18 cellular contexts compared by ENCODE assay signal in the genomic region with DNA sequence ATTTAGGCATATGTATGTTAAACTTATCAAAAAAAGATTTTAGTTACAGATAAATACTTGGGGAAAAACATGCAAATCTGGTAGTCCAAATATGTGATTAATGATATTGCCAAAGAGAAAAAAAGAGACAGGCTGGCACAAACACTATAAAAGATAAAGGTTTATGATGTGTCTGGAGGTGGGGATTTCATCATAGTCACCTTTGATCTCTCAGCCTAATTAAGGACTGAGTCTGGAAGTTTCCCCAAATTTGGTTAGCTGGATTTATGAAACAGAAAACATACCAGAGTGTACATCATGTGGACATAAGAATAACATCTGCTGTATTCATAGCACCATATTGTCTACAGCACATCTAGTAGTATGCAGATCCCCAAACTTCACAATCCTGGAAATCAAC.
"Had no signal": no experiment of that assay in that cellular context is flagged by ENCODE, and none has a peak within 500 bp of the region (broad histone marks: within the 10 kb centered on the region; RNA-seq: fewer than 3 reads in every experiment).

No MANE protein-coding gene starts in this region.

- H3K36me3 ChIP-seq: adrenal gland, esophagus squamous epithelium, stomach had no signal

- H3K27me3 ChIP-seq: adrenal gland, esophagus squamous epithelium, stomach, testis had no signal

- H3K27ac ChIP-seq: esophagus squamous epithelium, testis had no signal

- DNase-seq: activated B cell treated with CpG ODN at 0.5 μM for 24 hours; activated CD4-positive, alpha-beta memory T cell treated with anti-CD3 and anti-CD28 coated beads for 36 hours; activated CD4-positive, alpha-beta T cell treated with anti-CD3 and anti-CD28 coated beads for 4 hours; activated gamma-delta T cell treated with Interleukin-2 at 50 U/mL for 16 hours; activated T-cell treated with anti-CD3 and anti-CD28 coated beads for 4 hours; effector memory CD4-positive, alpha-beta T cell; esophagus squamous epithelium; hippocampal formation; islet precursor cell; left colon; occipital lobe; right cardiac atrium; stimulated activated CD4-positive, alpha-beta T cell treated with anti-CD3 and anti-CD28 coated beads, Interleukin-4, amount 100 ng/mL, for 1 hour; stomach; T-helper 1 cell; T-helper 9 cell; testis had no signal

- H3K4me1 ChIP-seq: testis had no signal

- H3K9me3 ChIP-seq: adrenal gland, esophagus squamous epithelium, stomach, testis had no signal
